Comparison of ENCODE assay signal across 21 cellular contexts in the genomic region with DNA sequence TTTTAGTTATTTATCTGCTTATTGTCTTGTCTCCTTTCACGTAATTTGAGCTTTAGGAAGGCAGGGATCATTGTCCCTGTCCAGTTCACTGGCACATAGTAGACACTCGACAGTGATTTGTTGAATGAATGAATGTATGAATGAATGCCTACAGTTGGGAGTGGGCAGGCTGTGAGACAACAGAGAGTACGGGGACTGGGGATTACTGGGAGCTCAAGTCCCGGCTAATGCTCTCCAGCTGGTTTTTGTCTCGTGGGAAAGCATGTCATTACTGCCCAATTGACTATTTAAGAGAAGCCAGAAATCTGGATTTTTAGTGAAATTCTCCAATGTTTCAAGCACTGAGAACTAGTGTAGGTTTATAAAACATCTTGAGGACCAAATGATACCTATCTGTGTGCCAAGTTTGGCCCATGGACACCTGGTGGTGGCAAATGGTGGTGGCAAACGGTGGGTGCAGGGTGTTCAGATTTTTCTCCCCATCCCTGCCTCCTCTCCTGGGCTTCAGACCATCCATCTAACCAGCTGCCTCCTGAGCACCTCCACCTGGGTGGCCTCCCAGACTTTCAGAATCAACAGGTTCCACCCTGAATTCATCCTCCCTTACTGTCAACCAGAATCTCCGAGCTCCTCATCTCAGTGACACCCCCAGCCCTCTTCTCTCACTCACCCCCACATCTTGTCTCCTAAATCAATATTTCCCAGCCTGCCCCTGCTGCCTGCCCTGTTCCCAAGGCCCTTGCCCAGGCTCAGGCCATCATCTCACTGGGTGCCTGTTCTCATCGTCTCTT. TPM values are rescaled to one million over a fixed set of nuclear protein-coding genes. Genes with fewer than 3 reads are reported as not detected.
A peak's percentile ranks its signal among the peaks of the same experiment; 100 is the strongest.
DNase-seq lines count a peak whose midpoint lies in the region; ATAC-seq and TF ChIP-seq lines count a peak whose summit lies in the region.
"Had no signal": no experiment of that assay in that cellular context is flagged by ENCODE, and none has a peak within 500 bp of the region (broad histone marks: within the 10 kb centered on the region; RNA-seq: fewer than 3 reads in every experiment).

No MANE protein-coding gene starts in this region.

- peak; percentile 6 for DNase-seq in activated CD8-positive, alpha-beta T cell treated with anti-CD3 and anti-CD28 coated beads for 36 hours
- no peak for DNase-seq in activated CD8-positive, alpha-beta T cell treated with anti-CD3 and anti-CD28 coated beads, Interleukin-2, amount 10 ng/mL, durations not matched to agents 7 days and 5 days
- peak; percentile 33 for DNase-seq in NAMALWA (ENCODE audit: low spot score)
- no peak for DNase-seq in fibroblast of the aortic adventitia (ENCODE audit: low read depth)
- no peak for DNase-seq in thoracic aorta (ENCODE audit: low spot score)
- no peak for DNase-seq in aorta
- DNase-seq in HAP-1 (ENCODE audit: low spot score in 2 of 2) = no peak
- DNase-seq: activated CD4-positive, alpha-beta T cell treated with anti-CD3 and anti-CD28 coated beads for 1 hour; activated CD8-positive, alpha-beta memory T cell treated with anti-CD3 and anti-CD28 coated beads, Interleukin-2, amount 50 U/mL, for 4 hours; DMS79 treated with DMSO at 0.1 percent for 48 hours; effector memory CD4-positive, alpha-beta T cell; hippocampal formation; mucosa of descending colon; NCI-H69; stimulated activated CD4-positive, alpha-beta T cell treated with anti-CD3 and anti-CD28 coated beads, Interleukin-15, amount 100 ng/mL, for 24 hours; stimulated activated naive CD4-positive, alpha-beta T cell; transverse colon had no signal

- intact Hi-C loops in activated CD8-positive, alpha-beta T cell treated with anti-CD3 and anti-CD28 coated beads for 36 hours (cut with micrococcal nuclease) = loop anchor here (10.0 kb wide), 1 partner anchor 444 kb away; no protein-coding TSS in a partner anchor
- intact Hi-C loops in aorta (cut with DNase I) = loop anchor here (10.0 kb wide), 3 partner anchors 104 to 554 kb away; no protein-coding TSS in a partner anchor

- peaks cover 2% of the 10 kb centered on the region for H3K4me1 Mint-ChIP-seq in activated CD8-positive, alpha-beta T cell treated with anti-CD3 and anti-CD28 coated beads for 36 hours (ENCODE audit: low read depth)
- H3K4me1 Mint-ChIP-seq in activated CD8-positive, alpha-beta T cell treated with anti-CD3 and anti-CD28 coated beads, Interleukin-2, amount 10 ng/mL, durations not matched to agents 7 days and 5 days (ENCODE audit: low read depth) = peaks cover 2% of the 10 kb centered on the region

- no peaks in the 10 kb centered on the region for H3K9me3 Mint-ChIP-seq in activated CD8-positive, alpha-beta T cell treated with anti-CD3 and anti-CD28 coated beads for 36 hours
- no peaks in the 10 kb centered on the region for H3K9me3 Mint-ChIP-seq in activated CD8-positive, alpha-beta T cell treated with anti-CD3 and anti-CD28 coated beads, Interleukin-2, amount 10 ng/mL, durations not matched to agents 7 days and 5 days (ENCODE audit: insufficient read depth)

- peaks cover 2% of the 10 kb centered on the region for H3K27me3 Mint-ChIP-seq in activated CD8-positive, alpha-beta T cell treated with anti-CD3 and anti-CD28 coated beads for 36 hours
- peaks cover 3% of the 10 kb centered on the region for H3K27me3 Mint-ChIP-seq in activated CD8-positive, alpha-beta T cell treated with anti-CD3 and anti-CD28 coated beads, Interleukin-2, amount 10 ng/mL, durations not matched to agents 7 days and 5 days (ENCODE audit: low read depth)

- no peak overlapping the region for H3K27ac ChIP-seq in thoracic aorta
- no peak overlapping the region for H3K27ac ChIP-seq in aorta (ENCODE audit: low read depth in 1 of 2, low read length in 2 of 2)
- H3K27ac ChIP-seq: right atrium auricular region had no signal

- in situ Hi-C loops in HAP-1 (cut with MboI; ENCODE audit: low sequenced_read_pairs) = no loop called here

- 85 to 88% methylated on average over 7 to 8 of the region's 8 CpGs for WGBS in aorta, 2 donors

- no peak for TF ChIP-seq CTCF in activated CD8-positive, alpha-beta T cell treated with anti-CD3 and anti-CD28 coated beads for 36 hours (IDR thresholded peaks at IDR 0.05)
- TF ChIP-seq CTCF in fibroblast of the aortic adventitia (IDR thresholded peaks at IDR 0.05; ENCODE audit: insufficient read depth, low read length) (peak; percentile 16), thoracic aorta (IDR thresholded peaks at IDR 0.05) (peak; percentile 15)

- H3K4me3 ChIP-seq in fibroblast of the aortic adventitia (ENCODE audit: low read depth, low read length) (no peak overlapping the region), thoracic aorta (no peak overlapping the region), aorta (ENCODE audit: low read length in 2 of 2) (no peak overlapping the region), HAP-1 (no peak overlapping the region)
- H3K4me3 ChIP-seq: mucosa of descending colon, right atrium auricular region, transverse colon had no signal

- H3K36me3 ChIP-seq in thoracic aorta (no peaks in the 10 kb centered on the region), aorta (ENCODE audit: control insufficient read depth in 1 of 2, insufficient read depth in 2 of 2, low read length in 1 of 2) (no peaks in the 10 kb centered on the region), HAP-1 (replicated peaks) (no peaks in the 10 kb centered on the region)
- H3K36me3 ChIP-seq: right atrium auricular region, transverse colon had no signal

- H3K4me1 ChIP-seq in thoracic aorta (ENCODE audit: control insufficient read depth in 1 of 2, low read depth in 2 of 2) = no peaks in the 10 kb centered on the region
- no peaks in the 10 kb centered on the region for H3K4me1 ChIP-seq in aorta (ENCODE audit: control insufficient read depth in 1 of 2, insufficient read depth in 2 of 2, low read length in 2 of 2)
- peaks cover 8% of the 10 kb centered on the region for H3K4me1 ChIP-seq in HAP-1
- H3K4me1 ChIP-seq: right atrium auricular region had no signal

- POLR2A ChIA-PET in activated CD8-positive, alpha-beta T cell treated with anti-CD3 and anti-CD28 coated beads for 36 hours (lab: Charles Lee) = no interaction called here
- POLR2A ChIA-PET in activated CD8-positive, alpha-beta T cell treated with anti-CD3 and anti-CD28 coated beads, Interleukin-2, amount 10 ng/mL, durations not matched to agents 7 days and 5 days (lab: Charles Lee) = no interaction called here

- H3K27ac Mint-ChIP-seq in activated CD8-positive, alpha-beta T cell treated with anti-CD3 and anti-CD28 coated beads for 36 hours = no peak overlapping the region
- no peak overlapping the region for H3K27ac Mint-ChIP-seq in activated CD8-positive, alpha-beta T cell treated with anti-CD3 and anti-CD28 coated beads, Interleukin-2, amount 10 ng/mL, durations not matched to agents 7 days and 5 days
- H3K27ac Mint-ChIP-seq: CD14-positive monocyte had no signal

- no peaks in the 10 kb centered on the region for H3K27me3 ChIP-seq in thoracic aorta (replicated peaks; ENCODE audit: insufficient read depth)
- H3K27me3 ChIP-seq in aorta (ENCODE audit: control insufficient read depth in 1 of 2, insufficient read depth in 2 of 2, low read length in 1 of 2) = no peaks in the 10 kb centered on the region
- H3K27me3 ChIP-seq in HAP-1 (ENCODE audit: low read depth) = no peaks in the 10 kb centered on the region
- H3K27me3 ChIP-seq: right atrium auricular region, transverse colon had no signal

- CTCF ChIA-PET in activated CD8-positive, alpha-beta T cell treated with anti-CD3 and anti-CD28 coated beads for 36 hours (lab: Charles Lee) = no interaction called here
- CTCF ChIA-PET in activated CD8-positive, alpha-beta T cell treated with anti-CD3 and anti-CD28 coated beads, Interleukin-2, amount 10 ng/mL, durations not matched to agents 7 days and 5 days (lab: Charles Lee) = interaction anchor here (0.8 to 1.5 kb wide), 3 partner anchors 57 to 311 kb away, joined by 3 to 5 read pairs (median 3); no protein-coding TSS in a partner anchor

- ATAC-seq in activated CD8-positive, alpha-beta T cell treated with anti-CD3 and anti-CD28 coated beads for 36 hours = no peak
- no peak for ATAC-seq in activated CD8-positive, alpha-beta T cell treated with anti-CD3 and anti-CD28 coated beads, Interleukin-2, amount 10 ng/mL, durations not matched to agents 7 days and 5 days
- no peak for ATAC-seq in thoracic aorta (ENCODE audit: insufficient number of reproducible peaks, low FRiP score, low read depth)
- no peak for ATAC-seq in aorta (ENCODE audit: low FRiP score)
- no peak for ATAC-seq in GM21515 (IDR thresholded peaks at IDR 0.05; ENCODE audit: unreplicated experiment)
- ATAC-seq: mucosa of descending colon, SK-N-SH treated with all-trans-retinoic acid at 6 μM for 48 hours had no signal

- no peak overlapping the region for H3K4me3 Mint-ChIP-seq in activated CD8-positive, alpha-beta T cell treated with anti-CD3 and anti-CD28 coated beads for 36 hours
- no peak overlapping the region for H3K4me3 Mint-ChIP-seq in activated CD8-positive, alpha-beta T cell treated with anti-CD3 and anti-CD28 coated beads, Interleukin-2, amount 10 ng/mL, durations not matched to agents 7 days and 5 days
- H3K4me3 Mint-ChIP-seq: CD14-positive monocyte had no signal

- no peaks in the 10 kb centered on the region for H3K36me3 Mint-ChIP-seq in activated CD8-positive, alpha-beta T cell treated with anti-CD3 and anti-CD28 coated beads for 36 hours (ENCODE audit: low read depth)
- no peaks in the 10 kb centered on the region for H3K36me3 Mint-ChIP-seq in activated CD8-positive, alpha-beta T cell treated with anti-CD3 and anti-CD28 coated beads, Interleukin-2, amount 10 ng/mL, durations not matched to agents 7 days and 5 days (ENCODE audit: low read depth)
- H3K36me3 Mint-ChIP-seq: CD14-positive monocyte had no signal

- H3K9me3 ChIP-seq in thoracic aorta (no peaks in the 10 kb centered on the region), aorta (ENCODE audit: control insufficient read depth, low read length) (no peaks in the 10 kb centered on the region), HAP-1 (no peaks in the 10 kb centered on the region)
- H3K9me3 ChIP-seq: mucosa of descending colon, right atrium auricular region, transverse colon had no signal

RNA-seq across cellular contexts. Expression of gene TRH, which starts 36.2 kb away (rescaled TPM):
- total RNA-seq in activated CD8-positive, alpha-beta T cell treated with anti-CD3 and anti-CD28 coated beads for 36 hours = not detected
- total RNA-seq in activated CD8-positive, alpha-beta T cell treated with anti-CD3 and anti-CD28 coated beads, Interleukin-2, amount 10 ng/mL, durations not matched to agents 7 days and 5 days = not detected
- total RNA-seq in fibroblast of the aortic adventitia (ENCODE audit: low replicate concordance) = 2.5 TPM in 1 of 2 replicates, not detected in the other
- not detected for total RNA-seq in thoracic aorta
- total RNA-seq in aorta = not detected
- polyA plus RNA-seq in aorta = not detected
- total RNA-seq: mucosa of descending colon, transverse colon had no signal
- polyA plus RNA-seq: CD14-positive monocyte had no signal

RNA-seq across cellular contexts. Expression of gene TMCC1, which starts 44.8 kb away (rescaled TPM):
- total RNA-seq in activated CD8-positive, alpha-beta T cell treated with anti-CD3 and anti-CD28 coated beads for 36 hours = 10 to 100 TPM; 14.1 to 18.0 TPM
- 10 to 100 TPM; 15.9 to 16.8 TPM for total RNA-seq in activated CD8-positive, alpha-beta T cell treated with anti-CD3 and anti-CD28 coated beads, Interleukin-2, amount 10 ng/mL, durations not matched to agents 7 days and 5 days
- total RNA-seq in fibroblast of the aortic adventitia (ENCODE audit: low replicate concordance) = 11.2 and 16.9 TPM in 2 replicates
- 10 to 100 TPM; 16.9 to 17.7 TPM for total RNA-seq in thoracic aorta
- 10 to 100 TPM; 37.3 to 44.2 TPM for total RNA-seq in aorta
- polyA plus RNA-seq in aorta = 10 to 100 TPM in 1 of 2 donors, 1 to 10 TPM in 1; 4.6 to 10.8 TPM

Comparison
In these comparisons a context has a peak if more than half of its experiments do, and no peak if none do; other contexts are left out.
1. DNase-seq: peak in activated CD8-positive, alpha-beta T cell treated with anti-CD3 and anti-CD28 coated beads for 36 hours (single experiment) and NAMALWA (single experiment); none in activated CD8-positive, alpha-beta T cell treated with anti-CD3 and anti-CD28 coated beads, Interleukin-2, amount 10 ng/mL, durations not matched to agents 7 days and 5 days (single experiment), fibroblast of the aortic adventitia (single experiment), thoracic aorta (single experiment), aorta (0 of 2) and HAP-1 (0 of 2).